21 cellular contexts compared by ENCODE assay signal in the genomic region with DNA sequence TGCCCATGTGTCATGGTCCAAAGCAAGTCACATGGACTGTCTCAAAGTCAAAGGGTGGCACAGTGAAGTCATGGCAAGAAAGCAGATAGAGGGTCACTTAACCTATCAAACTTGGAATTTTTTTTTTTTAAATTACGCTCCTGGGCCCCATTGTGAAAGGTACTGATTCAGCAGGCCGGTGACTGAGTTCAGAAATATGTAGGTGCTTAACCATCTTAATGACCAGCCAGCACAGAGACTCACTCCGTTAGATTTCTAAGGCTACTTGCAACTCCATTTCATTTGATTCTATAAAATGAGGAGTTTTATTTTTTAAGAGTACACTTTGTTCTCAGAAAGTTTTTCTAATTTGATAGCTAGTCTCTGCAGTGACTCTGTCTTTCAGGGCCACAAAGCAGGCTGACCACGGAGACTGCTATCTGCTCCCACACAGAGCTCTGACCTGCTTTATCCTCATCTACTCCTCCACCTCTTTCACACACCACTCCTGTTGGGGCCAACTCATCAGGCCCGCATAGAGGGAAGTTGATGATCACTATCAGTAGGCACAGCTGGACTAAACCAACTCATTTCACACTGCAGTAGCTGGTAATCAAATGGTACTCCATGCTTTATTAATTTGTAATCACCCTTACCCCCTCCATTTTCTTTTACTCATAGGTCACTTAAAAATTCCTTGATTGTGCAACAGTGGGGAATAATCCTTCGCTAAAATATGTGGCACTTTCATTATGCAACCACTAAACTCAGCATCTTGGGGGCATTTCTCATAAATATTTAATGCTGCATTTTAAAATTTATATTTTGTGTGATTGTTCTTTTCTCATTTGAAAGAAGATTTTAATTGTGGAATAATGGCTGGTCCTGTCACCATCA.
"Had no signal": no experiment of that assay in that cellular context is flagged by ENCODE, and none has a peak within 500 bp of the region (broad histone marks: within the 10 kb centered on the region; RNA-seq: fewer than 3 reads in every experiment).

No MANE protein-coding gene starts in this region.

- H3K4me1 ChIP-seq: body of pancreas, foreskin keratinocyte, left lung, spleen had no signal

- DNase-seq: activated CD4-positive, alpha-beta T cell treated with anti-CD3 and anti-CD28 coated beads, Interleukin-2, amount 10 ng/mL, durations not matched to agents 24 days and 14 days; activated CD8-positive, alpha-beta memory T cell treated with anti-CD3 and anti-CD28 coated beads, Interleukin-2, amount 10 ng/mL, durations not matched to agents 7 days and 5 days; activated CD8-positive, alpha-beta T cell treated with anti-CD3 and anti-CD28 coated beads for 36 hours; activated effector memory CD4-positive, alpha-beta T cell treated with anti-CD3 and anti-CD28 coated beads, Interleukin-2, amount 50 U/mL, for 16 hours; activated naive CD4-positive, alpha-beta T cell treated with anti-CD3 and anti-CD28 coated beads, Interleukin-2, amount 50 U/mL, for 16 hours; activated naive CD8-positive, alpha-beta T cell treated with anti-CD3 and anti-CD28 coated beads, Interleukin-2, amount 50 U/mL, for 24 hours; activated T-cell treated with anti-CD3 and anti-CD28 coated beads for 4 hours; body of pancreas; caudate nucleus; effector CD4-positive, alpha-beta T cell; immature natural killer cell; left lung; naive thymus-derived CD4-positive, alpha-beta T cell; spleen; stimulated activated CD4-positive, alpha-beta T cell treated with anti-CD3 and anti-CD28 coated beads, Interleukin-4, amount 100 ng/mL, for 24 hours; stimulated activated naive CD4-positive, alpha-beta T cell treated with Interleukin-2 at 50 U/mL for 16 hours had no signal

- H3K4me1 Mint-ChIP-seq: activated CD4-positive, alpha-beta T cell treated with anti-CD3 and anti-CD28 coated beads, Interleukin-2, amount 10 ng/mL, durations not matched to agents 24 days and 14 days; activated CD8-positive, alpha-beta memory T cell treated with anti-CD3 and anti-CD28 coated beads, Interleukin-2, amount 10 ng/mL, durations not matched to agents 7 days and 5 days; activated naive CD8-positive, alpha-beta T cell treated with anti-CD3 and anti-CD28 coated beads, Interleukin-2, amount 50 U/mL, for 24 hours; immature natural killer cell; naive thymus-derived CD4-positive, alpha-beta T cell had no signal

- H3K27me3 ChIP-seq: body of pancreas, foreskin keratinocyte, left lung, spleen had no signal

- H3K9me3 Mint-ChIP-seq: activated CD4-positive, alpha-beta T cell treated with anti-CD3 and anti-CD28 coated beads, Interleukin-2, amount 10 ng/mL, durations not matched to agents 24 days and 14 days; activated CD8-positive, alpha-beta T cell treated with anti-CD3 and anti-CD28 coated beads for 36 hours; activated naive CD8-positive, alpha-beta T cell treated with anti-CD3 and anti-CD28 coated beads, Interleukin-2, amount 50 U/mL, for 24 hours; T-helper 2 cell treated with Interferon-gamma antibody and Interleukin-4, amounts not matched to agents 5 μg/mL and 100 μg/mL, for 36 hours had no signal

- H3K4me3 ChIP-seq: body of pancreas, left lung, lung, spleen had no signal

- H3K27ac Mint-ChIP-seq: activated CD4-positive, alpha-beta T cell treated with anti-CD3 and anti-CD28 coated beads, Interleukin-2, amount 10 ng/mL, durations not matched to agents 24 days and 14 days; activated CD8-positive, alpha-beta memory T cell treated with anti-CD3 and anti-CD28 coated beads, Interleukin-2, amount 10 ng/mL, durations not matched to agents 7 days and 5 days; activated CD8-positive, alpha-beta T cell treated with anti-CD3 and anti-CD28 coated beads for 36 hours; activated naive CD8-positive, alpha-beta T cell treated with anti-CD3 and anti-CD28 coated beads, Interleukin-2, amount 50 U/mL, for 24 hours; dendritic cell treated with granulocyte-macrophage colony-stimulating factor and Interleukin-4, amounts not matched to agents 40 ng/mL and 50 ng/mL, for 4 days; immature natural killer cell; naive thymus-derived CD4-positive, alpha-beta T cell; T-helper 2 cell treated with Interferon-gamma antibody and Interleukin-4, amounts not matched to agents 5 μg/mL and 100 μg/mL, for 36 hours had no signal

- ATAC-seq: activated CD8-positive, alpha-beta memory T cell treated with anti-CD3 and anti-CD28 coated beads, Interleukin-2, amount 10 ng/mL, durations not matched to agents 7 days and 5 days; activated CD8-positive, alpha-beta T cell treated with anti-CD3 and anti-CD28 coated beads for 36 hours; activated naive CD8-positive, alpha-beta T cell treated with anti-CD3 and anti-CD28 coated beads, Interleukin-2, amount 50 U/mL, for 24 hours; body of pancreas; foreskin keratinocyte; left lung; naive thymus-derived CD4-positive, alpha-beta T cell had no signal

- H3K27me3 Mint-ChIP-seq: activated CD4-positive, alpha-beta T cell treated with anti-CD3 and anti-CD28 coated beads, Interleukin-2, amount 10 ng/mL, durations not matched to agents 24 days and 14 days; activated CD8-positive, alpha-beta memory T cell treated with anti-CD3 and anti-CD28 coated beads, Interleukin-2, amount 10 ng/mL, durations not matched to agents 7 days and 5 days; activated CD8-positive, alpha-beta T cell treated with anti-CD3 and anti-CD28 coated beads for 36 hours; activated naive CD8-positive, alpha-beta T cell treated with anti-CD3 and anti-CD28 coated beads, Interleukin-2, amount 50 U/mL, for 24 hours; dendritic cell treated with granulocyte-macrophage colony-stimulating factor and Interleukin-4, amounts not matched to agents 40 ng/mL and 50 ng/mL, for 4 days; naive thymus-derived CD4-positive, alpha-beta T cell had no signal

- H3K27ac ChIP-seq: body of pancreas, foreskin keratinocyte, left lung, spleen had no signal

- H3K36me3 ChIP-seq: left lung, spleen had no signal

- H3K4me3 Mint-ChIP-seq: activated CD4-positive, alpha-beta T cell treated with anti-CD3 and anti-CD28 coated beads, Interleukin-2, amount 10 ng/mL, durations not matched to agents 24 days and 14 days; activated CD8-positive, alpha-beta memory T cell treated with anti-CD3 and anti-CD28 coated beads, Interleukin-2, amount 10 ng/mL, durations not matched to agents 7 days and 5 days; activated CD8-positive, alpha-beta T cell treated with anti-CD3 and anti-CD28 coated beads for 36 hours; activated naive CD8-positive, alpha-beta T cell treated with anti-CD3 and anti-CD28 coated beads, Interleukin-2, amount 50 U/mL, for 24 hours; dendritic cell treated with granulocyte-macrophage colony-stimulating factor and Interleukin-4, amounts not matched to agents 40 ng/mL and 50 ng/mL, for 4 days; immature natural killer cell; naive thymus-derived CD4-positive, alpha-beta T cell; neural crest cell; T-helper 2 cell treated with Interferon-gamma antibody and Interleukin-4, amounts not matched to agents 5 μg/mL and 100 μg/mL, for 36 hours had no signal

- H3K36me3 Mint-ChIP-seq: activated CD8-positive, alpha-beta memory T cell treated with anti-CD3 and anti-CD28 coated beads, Interleukin-2, amount 10 ng/mL, durations not matched to agents 7 days and 5 days; immature natural killer cell; naive thymus-derived CD4-positive, alpha-beta T cell had no signal

- H3K9me3 ChIP-seq: body of pancreas, left lung had no signal
